Comparison of ENCODE assay signal across 21 cellular contexts in genomic region chr4:122129061-122129460, GRCh38.
"Had no signal": no experiment of that assay in that cellular context is flagged by ENCODE, and none has a peak within 500 bp of the region (broad histone marks: within the 10 kb centered on the region; RNA-seq: fewer than 3 reads in every experiment).

No MANE protein-coding gene starts in this region.

- H3K4me1 Mint-ChIP-seq: neural crest cell; stimulated activated memory B cell treated with anti-CD40 and anti-IgM and Interleukin-4, amounts not matched to agents 10 μg/mL and 1 μg/mL and 100 μg/mL, for 72 hours had no signal

- H3K27me3 Mint-ChIP-seq: dendritic cell treated with granulocyte-macrophage colony-stimulating factor and Interleukin-4, amounts not matched to agents 40 ng/mL and 50 ng/mL, for 4 days; effector memory CD8-positive, alpha-beta T cell; stimulated activated memory B cell treated with anti-CD40 and anti-IgM and Interleukin-4, amounts not matched to agents 10 μg/mL and 1 μg/mL and 100 μg/mL, for 72 hours had no signal

- H3K36me3 Mint-ChIP-seq: stimulated activated memory B cell treated with anti-CD40 and anti-IgM and Interleukin-4, amounts not matched to agents 10 μg/mL and 1 μg/mL and 100 μg/mL, for 72 hours had no signal

- H3K4me3 Mint-ChIP-seq: dendritic cell treated with granulocyte-macrophage colony-stimulating factor and Interleukin-4, amounts not matched to agents 40 ng/mL and 50 ng/mL, for 4 days; effector memory CD8-positive, alpha-beta T cell; neural crest cell; stimulated activated memory B cell treated with anti-CD40 and anti-IgM and Interleukin-4, amounts not matched to agents 10 μg/mL and 1 μg/mL and 100 μg/mL, for 72 hours had no signal

- H3K9me3 Mint-ChIP-seq: dendritic cell treated with granulocyte-macrophage colony-stimulating factor and Interleukin-4, amounts not matched to agents 40 ng/mL and 50 ng/mL, for 4 days; effector memory CD8-positive, alpha-beta T cell; neural crest cell had no signal

- DNase-seq: effector memory CD8-positive, alpha-beta T cell; gastrocnemius medialis; heart right ventricle; hypothalamus; kidney glomerular epithelial cell; mammary epithelial cell; naive thymus-derived CD4-positive, alpha-beta T cell; posterior cingulate gyrus; spleen; stimulated activated CD4-positive, alpha-beta T cell treated with anti-CD3 and anti-CD28 coated beads, Interleukin-15, amount 100 ng/mL, for 24 hours; stimulated activated CD4-positive, alpha-beta T cell treated with anti-CD3 and anti-CD28 coated beads, Interleukin-1b, Interleukin-23, amount 100 ng/mL, for 48 hours; stimulated activated CD4-positive, alpha-beta T cell treated with anti-CD3 and anti-CD28 coated beads, Interleukin-4, amount 100 ng/mL, for 24 hours; stomach; substantia nigra; transverse colon had no signal

- H3K27ac Mint-ChIP-seq: dendritic cell treated with granulocyte-macrophage colony-stimulating factor and Interleukin-4, amounts not matched to agents 40 ng/mL and 50 ng/mL, for 4 days; effector memory CD8-positive, alpha-beta T cell; stimulated activated memory B cell treated with anti-CD40 and anti-IgM and Interleukin-4, amounts not matched to agents 10 μg/mL and 1 μg/mL and 100 μg/mL, for 72 hours had no signal

- H3K9me3 ChIP-seq: esophagus muscularis mucosa, gastrocnemius medialis, spleen, stomach, thoracic aorta, transverse colon had no signal

- ATAC-seq: effector memory CD8-positive, alpha-beta T cell; gastrocnemius medialis; heart right ventricle; naive thymus-derived CD4-positive, alpha-beta T cell; sciatic nerve; stimulated activated memory B cell treated with anti-CD40 and anti-IgM and Interleukin-4, amounts not matched to agents 10 μg/mL and 1 μg/mL and 100 μg/mL, for 72 hours had no signal
